Comparison of ENCODE assay signal across 8 cellular contexts in genomic region chr7:151310578-151310977, GRCh38. TPM values are rescaled to one million over a fixed set of nuclear protein-coding genes. Genes with fewer than 3 reads are reported as not detected.
DNase-seq lines count a peak whose midpoint lies in the region; ATAC-seq and TF ChIP-seq lines count a peak whose summit lies in the region.

No MANE protein-coding gene starts in this region.

- H3K36me3 Mint-ChIP-seq in glutamatergic neuron (ENCODE audit: unreplicated experiment), result no peaks in the 10 kb centered on the region

- peak; percentile 53 for TF ChIP-seq CTCF in AG10803 (conservative IDR thresholded peaks at IDR 0.05; ENCODE audit: low read length)
- peak; percentile 24 for TF ChIP-seq CTCF in GM20000 (IDR thresholded peaks at IDR 0.05; ENCODE audit: extremely low read depth, missing control alignments)
- peak; percentile 62 for TF ChIP-seq CTCF in glutamatergic neuron (IDR thresholded peaks at IDR 0.05; ENCODE audit: partially characterized antibody, unreplicated experiment)

- peaks cover 13% of the 10 kb centered on the region for H3K9me3 Mint-ChIP-seq in glutamatergic neuron (ENCODE audit: unreplicated experiment)

- H3K4me1 Mint-ChIP-seq in glutamatergic neuron (ENCODE audit: low read depth, unreplicated experiment), result peaks cover 18% of the 10 kb centered on the region

- no peak for ATAC-seq in HG03571 (IDR thresholded peaks at IDR 0.05; ENCODE audit: unreplicated experiment)
- ATAC-seq in HG03045 (IDR thresholded peaks at IDR 0.05; ENCODE audit: unreplicated experiment), result no peak
- no peak for ATAC-seq in GM19397 (IDR thresholded peaks at IDR 0.05; ENCODE audit: unreplicated experiment)

- H3K27me3 Mint-ChIP-seq in glutamatergic neuron (ENCODE audit: unreplicated experiment), result peaks cover 7% of the 10 kb centered on the region

- no peak overlapping the region for H3K27ac Mint-ChIP-seq in glutamatergic neuron (ENCODE audit: unreplicated experiment)

- no peak overlapping the region for H3K4me3 Mint-ChIP-seq in glutamatergic neuron (ENCODE audit: unreplicated experiment)

- DNase-seq in AG10803 (ENCODE audit: low read depth) (peak; percentile 26), GM20000 (ENCODE audit: low spot score) (no peak), RKO (ENCODE audit: low spot score) (peak; percentile 68), glutamatergic neuron (no peak)
- DNase-seq in stimulated activated CD4-positive, alpha-beta T cell treated with anti-CD3 and anti-CD28 coated beads, Interleukin-4, amount 100 ng/mL, for 1 hour, result no peak

- no peak overlapping the region for H3K4me3 ChIP-seq in AG10803 (ENCODE audit: low read length)

RNA-seq across cellular contexts. Expression of gene NUB1, which starts 31.0 kb away (rescaled TPM):
- total RNA-seq in glutamatergic neuron (ENCODE audit: unreplicated experiment), result 41.6 TPM

Comparison
In these comparisons a context has a peak if more than half of its experiments do, and no peak if none do; other contexts are left out.
1. DNase-seq: peak in AG10803 (single experiment) and RKO (single experiment); none in GM20000 (single experiment), glutamatergic neuron (single experiment) and stimulated activated CD4-positive, alpha-beta T cell treated with anti-CD3 and anti-CD28 coated beads, Interleukin-4, amount 100 ng/mL, for 1 hour (single experiment).
2. Peak in every context shown above with its lines, with median percentiles within 50 percentile points of each other: CTCF ChIP-seq.